In the genomic region with DNA sequence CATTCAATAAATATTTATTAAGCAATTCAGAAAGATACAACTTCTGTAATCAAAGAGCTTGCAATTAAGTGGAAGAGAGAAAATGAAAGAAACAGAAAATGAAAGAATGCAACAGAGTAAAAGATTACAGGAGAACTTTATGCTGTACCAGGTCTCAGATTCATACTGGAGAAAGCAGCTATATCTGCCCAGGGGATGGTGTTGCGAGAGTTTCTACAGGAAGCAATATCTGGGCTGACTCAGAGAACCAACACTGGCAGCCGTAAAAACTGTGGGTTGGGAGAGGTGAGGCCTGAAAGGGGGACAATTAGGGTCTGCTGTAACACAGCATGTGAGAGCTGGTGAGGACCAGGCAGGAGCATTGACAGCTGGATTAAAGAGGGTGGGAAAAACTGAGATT, we compare ENCODE assay signal across 2 cellular contexts.
TF ChIP-seq lines count a peak whose summit lies in the region.

No MANE protein-coding gene starts in this region.

TF ChIP-seq in A549, 52 proteins besides CTCF, POLR2A, EP300 and RAD21 (continued from another document):
- TF ChIP-seq, protein P1, sequence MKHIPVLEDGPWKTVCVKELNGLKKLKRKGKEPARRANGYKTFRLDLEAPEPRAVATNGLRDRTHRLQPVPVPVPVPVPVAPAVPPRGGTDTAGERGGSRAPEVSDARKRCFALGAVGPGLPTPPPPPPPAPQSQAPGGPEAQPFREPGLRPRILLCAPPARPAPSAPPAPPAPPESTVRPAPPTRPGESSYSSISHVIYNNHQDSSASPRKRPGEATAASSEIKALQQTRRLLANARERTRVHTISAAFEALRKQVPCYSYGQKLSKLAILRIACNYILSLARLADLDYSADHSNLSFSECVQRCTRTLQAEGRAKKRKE (CRISPR knock-in tag; IDR thresholded peaks at IDR 0.05; ENCODE audit: low read depth): no peak
- TF ChIP-seq ZC3H11A (IDR thresholded peaks at IDR 0.05): no peak
- no peak for TF ChIP-seq ZFP36 (IDR thresholded peaks at IDR 0.05; ENCODE audit: borderline replicate concordance, partially characterized antibody)
- TF ChIP-seq MAZ (IDR thresholded peaks at IDR 0.05; ENCODE audit: borderline replicate concordance, low read depth, low read length): no peak
- no peak for TF ChIP-seq ZNF302 (CRISPR knock-in tag; IDR thresholded peaks at IDR 0.05)
- TF ChIP-seq FOSB (CRISPR knock-in tag; IDR thresholded peaks at IDR 0.05): no peak
- TF ChIP-seq, protein P2, sequence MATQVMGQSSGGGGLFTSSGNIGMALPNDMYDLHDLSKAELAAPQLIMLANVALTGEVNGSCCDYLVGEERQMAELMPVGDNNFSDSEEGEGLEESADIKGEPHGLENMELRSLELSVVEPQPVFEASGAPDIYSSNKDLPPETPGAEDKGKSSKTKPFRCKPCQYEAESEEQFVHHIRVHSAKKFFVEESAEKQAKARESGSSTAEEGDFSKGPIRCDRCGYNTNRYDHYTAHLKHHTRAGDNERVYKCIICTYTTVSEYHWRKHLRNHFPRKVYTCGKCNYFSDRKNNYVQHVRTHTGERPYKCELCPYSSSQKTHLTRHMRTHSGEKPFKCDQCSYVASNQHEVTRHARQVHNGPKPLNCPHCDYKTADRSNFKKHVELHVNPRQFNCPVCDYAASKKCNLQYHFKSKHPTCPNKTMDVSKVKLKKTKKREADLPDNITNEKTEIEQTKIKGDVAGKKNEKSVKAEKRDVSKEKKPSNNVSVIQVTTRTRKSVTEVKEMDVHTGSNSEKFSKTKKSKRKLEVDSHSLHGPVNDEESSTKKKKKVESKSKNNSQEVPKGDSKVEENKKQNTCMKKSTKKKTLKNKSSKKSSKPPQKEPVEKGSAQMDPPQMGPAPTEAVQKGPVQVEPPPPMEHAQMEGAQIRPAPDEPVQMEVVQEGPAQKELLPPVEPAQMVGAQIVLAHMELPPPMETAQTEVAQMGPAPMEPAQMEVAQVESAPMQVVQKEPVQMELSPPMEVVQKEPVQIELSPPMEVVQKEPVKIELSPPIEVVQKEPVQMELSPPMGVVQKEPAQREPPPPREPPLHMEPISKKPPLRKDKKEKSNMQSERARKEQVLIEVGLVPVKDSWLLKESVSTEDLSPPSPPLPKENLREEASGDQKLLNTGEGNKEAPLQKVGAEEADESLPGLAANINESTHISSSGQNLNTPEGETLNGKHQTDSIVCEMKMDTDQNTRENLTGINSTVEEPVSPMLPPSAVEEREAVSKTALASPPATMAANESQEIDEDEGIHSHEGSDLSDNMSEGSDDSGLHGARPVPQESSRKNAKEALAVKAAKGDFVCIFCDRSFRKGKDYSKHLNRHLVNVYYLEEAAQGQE (IDR thresholded peaks at IDR 0.05): no peak
- TF ChIP-seq RCOR1 (IDR thresholded peaks at IDR 0.05; ENCODE audit: low read depth, low read length): no peak

TF ChIP-seq in HCT116, 20 proteins besides CTCF, POLR2A, EP300 and RAD21 (continued from another document):
- TF ChIP-seq, protein P3, sequence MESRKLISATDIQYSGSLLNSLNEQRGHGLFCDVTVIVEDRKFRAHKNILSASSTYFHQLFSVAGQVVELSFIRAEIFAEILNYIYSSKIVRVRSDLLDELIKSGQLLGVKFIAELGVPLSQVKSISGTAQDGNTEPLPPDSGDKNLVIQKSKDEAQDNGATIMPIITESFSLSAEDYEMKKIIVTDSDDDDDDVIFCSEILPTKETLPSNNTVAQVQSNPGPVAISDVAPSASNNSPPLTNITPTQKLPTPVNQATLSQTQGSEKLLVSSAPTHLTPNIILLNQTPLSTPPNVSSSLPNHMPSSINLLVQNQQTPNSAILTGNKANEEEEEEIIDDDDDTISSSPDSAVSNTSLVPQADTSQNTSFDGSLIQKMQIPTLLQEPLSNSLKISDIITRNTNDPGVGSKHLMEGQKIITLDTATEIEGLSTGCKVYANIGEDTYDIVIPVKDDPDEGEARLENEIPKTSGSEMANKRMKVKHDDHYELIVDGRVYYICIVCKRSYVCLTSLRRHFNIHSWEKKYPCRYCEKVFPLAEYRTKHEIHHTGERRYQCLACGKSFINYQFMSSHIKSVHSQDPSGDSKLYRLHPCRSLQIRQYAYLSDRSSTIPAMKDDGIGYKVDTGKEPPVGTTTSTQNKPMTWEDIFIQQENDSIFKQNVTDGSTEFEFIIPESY (IDR thresholded peaks at IDR 0.05; ENCODE audit: extremely low read depth, insufficient replicate concordance, low read length): no peak
- TF ChIP-seq, protein P4, sequence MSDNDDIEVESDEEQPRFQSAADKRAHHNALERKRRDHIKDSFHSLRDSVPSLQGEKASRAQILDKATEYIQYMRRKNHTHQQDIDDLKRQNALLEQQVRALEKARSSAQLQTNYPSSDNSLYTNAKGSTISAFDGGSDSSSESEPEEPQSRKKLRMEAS (IDR thresholded peaks at IDR 0.05): no peak
- TF ChIP-seq, protein P2 (IDR thresholded peaks at IDR 0.05; ENCODE audit: low read depth): no peak
- TF ChIP-seq TCF7L2 (IDR thresholded peaks at IDR 0.05; ENCODE audit: borderline replicate concordance, extremely low read depth, insufficient read depth, insufficient read length) (no peak), EGR1 (IDR thresholded peaks at IDR 0.05; ENCODE audit: low read depth) (no peak), POLR2AphosphoS5 (IDR thresholded peaks at IDR 0.05; ENCODE audit: low read depth, low read length) (no peak), ZNF274 (IDR thresholded peaks at IDR 0.05; ENCODE audit: low read depth, low read length) (no peak), ZFX (IDR thresholded peaks at IDR 0.05) (no peak), EZH2phosphoT487 (IDR thresholded peaks at IDR 0.05; ENCODE audit: borderline replicate concordance) (no peak)
TF ChIP-seq in HCT116: peak in this region for 0.
